In genomic region chr7:140403878-140404564, GRCh38 we compare ENCODE assay signal across 8 cellular contexts. TPM values are rescaled to one million over a fixed set of nuclear protein-coding genes. Genes with fewer than 3 reads are reported as not detected.
DNase-seq lines count a peak whose midpoint lies in the region; ATAC-seq lines count a peak whose summit lies in the region.

Gene RAB19, plus strand, starts transcription at chr7:140404058. Its CDS starts 3,589 bp downstream, at chr7:140407647.

- peak within 1 kb of the TSS; percentile 28 for H3K9ac ChIP-seq in iPS-18a (ENCODE audit: low read length)

- H3K36me3 ChIP-seq in iPS-18a (ENCODE audit: control insufficient read depth, low read depth, low read length): no peaks in the 10 kb centered on the region

- no peaks in the 10 kb centered on the region for H3K9me3 ChIP-seq in iPS-18a (ENCODE audit: control insufficient read depth, low read depth, low read length)

- CTCF ChIA-PET in activated naive CD4-positive, alpha-beta T cell treated with anti-CD3 and anti-CD28 coated beads for 36 hours (lab: Charles Lee): interaction anchor here (0.9 to 1.8 kb wide), 2 partner anchors 30 to 40 kb away, joined by 3 to 10 read pairs; no protein-coding TSS in a partner anchor

- H3K9me3 Mint-ChIP-seq in activated naive CD4-positive, alpha-beta T cell treated with anti-CD3 and anti-CD28 coated beads for 36 hours: no peaks in the 10 kb centered on the region

- peaks cover 4% of the 10 kb centered on the region for H3K4me1 ChIP-seq in iPS-18a (ENCODE audit: control insufficient read depth, low read depth, low read length)

- no peak within 1 kb of the TSS for H3K27ac ChIP-seq in iPS-18a (ENCODE audit: low read length)

- H3K27me3 ChIP-seq in iPS-18a (ENCODE audit: control insufficient read depth, insufficient read depth, low read length): no peaks in the 10 kb centered on the region

- intact Hi-C loops in activated naive CD4-positive, alpha-beta T cell treated with anti-CD3 and anti-CD28 coated beads for 36 hours (cut with micrococcal nuclease): loop anchor here (1.0 to 5.0 kb wide), 8 partner anchors 38 to 722 kb away; partner anchors contain the start of genes BRAF, MRPS33 and PARP12

- DNase-seq in NCI-H748 (lab: John Stamatoyannopoulos, UW; ENCODE audit: unreplicated experiment) (peak; percentile 83), NCI-H524 treated with DMSO at 0.1 percent for 48 hours (lab: John Stamatoyannopoulos, UW) (no peak)
- DNase-seq in activated naive CD4-positive, alpha-beta T cell treated with anti-CD3 and anti-CD28 coated beads for 36 hours: peak; percentile 67
- peak; percentile 39 for DNase-seq in stimulated activated CD4-positive, alpha-beta T cell treated with anti-CD3 and anti-CD28 coated beads, Interleukin-15, amount 100 ng/mL, for 24 hours

- ATAC-seq in GM19023 (IDR thresholded peaks at IDR 0.05; ENCODE audit: unreplicated experiment): peak; percentile 69
- no peak for ATAC-seq in GM19467 (IDR thresholded peaks at IDR 0.05; ENCODE audit: unreplicated experiment)
- no peak for ATAC-seq in HG03565 (IDR thresholded peaks at IDR 0.05; ENCODE audit: unreplicated experiment)

- H3K36me3 Mint-ChIP-seq in activated naive CD4-positive, alpha-beta T cell treated with anti-CD3 and anti-CD28 coated beads for 36 hours (ENCODE audit: low read depth): peaks cover 2% of the 10 kb centered on the region

- peak within 1 kb of the TSS; percentile 63 for H3K4me3 ChIP-seq in iPS-18a (ENCODE audit: low read length)

- no peaks in the 10 kb centered on the region for H3K27me3 Mint-ChIP-seq in activated naive CD4-positive, alpha-beta T cell treated with anti-CD3 and anti-CD28 coated beads for 36 hours (ENCODE audit: low read depth)

- peak within 1 kb of the TSS; percentile 82 for H3K4me3 Mint-ChIP-seq in activated naive CD4-positive, alpha-beta T cell treated with anti-CD3 and anti-CD28 coated beads for 36 hours

- peak within 1 kb of the TSS; percentile 86 for H3K27ac Mint-ChIP-seq in activated naive CD4-positive, alpha-beta T cell treated with anti-CD3 and anti-CD28 coated beads for 36 hours

- H3K4me1 Mint-ChIP-seq in activated naive CD4-positive, alpha-beta T cell treated with anti-CD3 and anti-CD28 coated beads for 36 hours (ENCODE audit: low read depth): peaks cover 27% of the 10 kb centered on the region

RNA-seq across cellular contexts. Expression of gene RAB19, which starts in this region (rescaled TPM):
- total RNA-seq in activated naive CD4-positive, alpha-beta T cell treated with anti-CD3 and anti-CD28 coated beads for 36 hours: 1 to 10 TPM; 4.6 to 5.2 TPM
